Comparison of ENCODE assay signal across 1 cellular context in the genomic region with DNA sequence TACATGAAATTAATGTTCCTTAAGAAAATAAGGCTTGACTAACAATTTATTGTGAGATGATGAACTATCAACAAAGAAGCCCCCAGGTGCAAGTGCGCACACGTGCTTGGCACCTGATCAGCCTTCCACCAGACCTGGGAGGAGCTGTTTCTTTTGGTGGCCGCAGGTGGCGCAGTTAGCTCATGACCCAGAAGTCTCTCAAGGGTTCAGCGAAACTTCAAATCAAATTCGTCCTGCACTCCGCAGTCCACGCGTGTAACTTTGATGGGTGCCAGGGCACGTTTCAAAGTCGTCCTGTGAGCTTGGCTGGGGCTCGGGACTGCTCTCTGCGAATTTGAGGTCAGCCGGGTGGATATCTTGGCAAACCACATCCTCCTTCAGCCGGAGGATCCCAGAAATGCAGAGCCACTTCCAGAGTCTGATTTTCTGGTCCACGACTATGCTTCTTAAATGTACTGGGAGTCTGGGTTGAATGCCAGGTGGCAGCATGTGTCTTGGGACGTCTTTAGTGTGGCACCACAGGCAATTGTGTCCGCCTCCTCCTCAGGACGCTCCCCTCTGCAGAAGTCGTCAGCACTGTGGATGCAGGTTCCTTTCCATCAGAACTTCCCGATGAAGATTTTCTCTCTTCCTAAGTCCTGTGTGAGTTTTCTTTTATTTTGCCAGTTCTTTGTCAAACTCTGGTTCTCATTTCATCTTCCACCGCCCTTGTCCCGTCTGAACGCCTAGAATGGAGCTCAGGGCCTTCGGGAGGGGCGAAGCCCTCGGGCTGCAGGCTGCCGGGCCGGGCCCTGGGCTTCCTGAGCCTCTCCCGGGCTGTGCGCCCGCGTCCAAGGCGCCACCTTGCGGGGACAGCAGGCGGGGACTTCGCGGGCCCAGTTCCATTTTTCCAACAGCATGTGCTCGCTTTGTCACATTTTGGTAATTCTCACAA.
TF ChIP-seq lines count a peak whose summit lies in the region.

No MANE protein-coding gene starts in this region.

TF ChIP-seq in IMR-90, 13 proteins besides CTCF, POLR2A, EP300 and RAD21:
- TF ChIP-seq SMC3 (IDR thresholded peaks at IDR 0.05; ENCODE audit: low read depth, low read length) (peak; percentile 34; the same call in 1 of the 2 replicates), CEBPB (IDR thresholded peaks at IDR 0.05; ENCODE audit: low read depth, low read length) (no peak)
- TF ChIP-seq, protein P1, sequence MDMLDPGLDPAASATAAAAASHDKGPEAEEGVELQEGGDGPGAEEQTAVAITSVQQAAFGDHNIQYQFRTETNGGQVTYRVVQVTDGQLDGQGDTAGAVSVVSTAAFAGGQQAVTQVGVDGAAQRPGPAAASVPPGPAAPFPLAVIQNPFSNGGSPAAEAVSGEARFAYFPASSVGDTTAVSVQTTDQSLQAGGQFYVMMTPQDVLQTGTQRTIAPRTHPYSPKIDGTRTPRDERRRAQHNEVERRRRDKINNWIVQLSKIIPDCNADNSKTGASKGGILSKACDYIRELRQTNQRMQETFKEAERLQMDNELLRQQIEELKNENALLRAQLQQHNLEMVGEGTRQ (IDR thresholded peaks at IDR 0.05; ENCODE audit: low read depth, low read length): no peak
